14 cellular contexts compared by ENCODE assay signal in genomic region chr19:14473073-14473790, GRCh38. TPM values are rescaled to one million over a fixed set of nuclear protein-coding genes. Genes with fewer than 3 reads are reported as not detected.
DNase-seq lines count a peak whose midpoint lies in the region; ATAC-seq and TF ChIP-seq lines count a peak whose summit lies in the region.
"Had no signal": no experiment of that assay in that cellular context is flagged by ENCODE, and none has a peak within 500 bp of the region (broad histone marks: within the 10 kb centered on the region; RNA-seq: fewer than 3 reads in every experiment).

No MANE protein-coding gene starts in this region.

- H3K4me2 ChIP-seq in Karpas-422 (ENCODE audit: low read depth, low read length, poor library complexity, severe bottlenecking): no peak overlapping the region

- H3K27ac Mint-ChIP-seq in natural killer cell treated with Interleukin-12 subunit alpha and Interleukin-12 subunit beta and Interleukin-15 and Interleukin-18, amount 100 ng/mL, for 72 hours: no peak overlapping the region
- H3K27ac Mint-ChIP-seq: nephron had no signal

- CTCF ChIA-PET in HEK293 (lab: Yijun Ruan, JAX): interaction anchor here (0.7 to 2.0 kb wide), 8 partner anchors 7 to 336 kb away, joined by 3 to 12 read pairs (median 5); partner anchors contain the start of gene ASF1B

- H4K20me1 ChIP-seq in Karpas-422 (ENCODE audit: insufficient read depth, low read depth, low read length): 0 out of 2 replicates have a peak, but pooled peaks cover 5% of the 10 kb centered on the region

- H3K4me1 ChIP-seq in HEK293 (ENCODE audit: control insufficient read depth, insufficient read depth, low read length) (no peaks in the 10 kb centered on the region; the same call in 1 of the 2 replicates), Karpas-422 (ENCODE audit: low read length) (peaks cover 15% of the 10 kb centered on the region)

- no peaks in the 10 kb centered on the region for H3K36me3 Mint-ChIP-seq in natural killer cell treated with Interleukin-12 subunit alpha and Interleukin-12 subunit beta and Interleukin-15 and Interleukin-18, amount 100 ng/mL, for 72 hours

- POLR2A ChIA-PET in HEK293 (lab: Yijun Ruan, JAX): interaction anchor here (2.3 kb wide), 1 partner anchor 336 kb away, joined by 8 read pairs; the partner anchor contains the start of gene ASF1B

- TF ChIP-seq POLR2A in GM18505 (IDR thresholded peaks at IDR 0.05; ENCODE audit: borderline replicate concordance, extremely low read depth, insufficient read depth, insufficient read length): no peak

- H3K27me3 ChIP-seq in Karpas-422 (ENCODE audit: low read length): no peaks in the 10 kb centered on the region

- H3K4me3 Mint-ChIP-seq in natural killer cell treated with Interleukin-12 subunit alpha and Interleukin-12 subunit beta and Interleukin-15 and Interleukin-18, amount 100 ng/mL, for 72 hours: peak overlapping the region; percentile 39

- no peaks in the 10 kb centered on the region for H3K9me3 Mint-ChIP-seq in natural killer cell treated with Interleukin-12 subunit alpha and Interleukin-12 subunit beta and Interleukin-15 and Interleukin-18, amount 100 ng/mL, for 72 hours
- H3K9me3 Mint-ChIP-seq: nephron had no signal

- peaks cover 24 to 36% of the 10 kb centered on the region in 2 donors for H3K4me1 Mint-ChIP-seq in natural killer cell treated with Interleukin-12 subunit alpha and Interleukin-12 subunit beta and Interleukin-15 and Interleukin-18, amount 100 ng/mL, for 72 hours (ENCODE audit: low read depth in 2 of 2)

- ATAC-seq in natural killer cell treated with Interleukin-12 subunit alpha and Interleukin-12 subunit beta and Interleukin-15 and Interleukin-18, amount 100 ng/mL, for 72 hours: peak in 1 of 2 donors; percentile 1
- ATAC-seq in HG03025 (IDR thresholded peaks at IDR 0.05; ENCODE audit: low FRiP score, unreplicated experiment) (no peak), GM18498 (IDR thresholded peaks at IDR 0.05; ENCODE audit: unreplicated experiment) (no peak), GM18505 (IDR thresholded peaks at IDR 0.05; ENCODE audit: unreplicated experiment) (no peak)

- H3K9me2 ChIP-seq in Karpas-422 (replicated peaks; ENCODE audit: insufficient read depth, low read length): no peaks in the 10 kb centered on the region

- no peak overlapping the region for H3K9ac ChIP-seq in Karpas-422 (ENCODE audit: low read length)

- H3K27me3 Mint-ChIP-seq in natural killer cell treated with Interleukin-12 subunit alpha and Interleukin-12 subunit beta and Interleukin-15 and Interleukin-18, amount 100 ng/mL, for 72 hours: peaks cover 0 to 14% of the 10 kb centered on the region in 2 donors

- H3K4me3 ChIP-seq in HEK293 (ENCODE audit: low read depth, low read length) (no peak overlapping the region), Karpas-422 (ENCODE audit: low read length) (no peak overlapping the region)

- H3K79me2 ChIP-seq in Karpas-422 (ENCODE audit: low read length): no peaks in the 10 kb centered on the region

- peaks cover 0 to 33% of the 10 kb centered on the region in 2 experiments; a peak in 2 of 3 replicates for H3K36me3 ChIP-seq in HEK293 (ENCODE audit: control insufficient read depth in 2 of 2, insufficient read depth in 1 of 2, low read length in 2 of 2)
- no peaks in the 10 kb centered on the region for H3K36me3 ChIP-seq in Karpas-422 (ENCODE audit: insufficient read depth, low read length)

- no peak overlapping the region for H2AFZ ChIP-seq in Karpas-422 (ENCODE audit: low read length)

- H3K27ac ChIP-seq in HEK293 (ENCODE audit: extremely low read depth, low read depth, low read length) (no peak overlapping the region), Karpas-422 (ENCODE audit: low read length) (no peak overlapping the region)
- H3K27ac ChIP-seq: colonic mucosa had no signal

- peak; percentile 48 for DNase-seq in ELF-1 (ENCODE audit: low read depth, low spot score)
- DNase-seq in dermis blood vessel endothelial cell: peak; percentile 53
- peak; percentile 52 for DNase-seq in natural killer cell treated with Interleukin-12 subunit alpha and Interleukin-12 subunit beta and Interleukin-15 and Interleukin-18, amount 100 ng/mL, for 72 hours (ENCODE audit: low spot score)
- DNase-seq in Karpas-422: no peak
- DNase-seq: GDM1; stimulated activated CD4-positive, alpha-beta T cell treated with anti-CD3 and anti-CD28 coated beads, Interleukin-1b, Interleukin-23, amount 100 ng/mL, for 48 hours had no signal

- H3K9me3 ChIP-seq in HEK293 (ENCODE audit: control insufficient read depth, insufficient read depth, low read depth, low read length): no peaks in the 10 kb centered on the region
- no peaks in the 10 kb centered on the region for H3K9me3 ChIP-seq in Karpas-422 (ENCODE audit: low read length)
- H3K9me3 ChIP-seq: colonic mucosa had no signal

- TF ChIP-seq CTCF in HEK293 (tag by site-specific recombination; IDR thresholded peaks at IDR 0.05): 0 out of 2 replicates have a peak, but pooled peaks have one; percentile 9

TF ChIP-seq in HEK293, 187 proteins besides CTCF, POLR2A, EP300 and RAD21 (continues in another document):
- TF ChIP-seq ZBTB10 (tag by site-specific recombination; IDR thresholded peaks at IDR 0.05) (0 out of 2 replicates have a peak, but pooled peaks have one; percentile 43), ZNF791 (tag by site-specific recombination; IDR thresholded peaks at IDR 0.05) (no peak), BCL6B (tag by site-specific recombination; IDR thresholded peaks at IDR 0.05) (no peak)

RNA-seq across cellular contexts. Expression of gene PTGER1, which starts 1.9 kb away (rescaled TPM):
- 0.17 and 0.42 TPM in 2 replicates for total RNA-seq in dermis blood vessel endothelial cell
- under 1 TPM; 0.31 to 0.67 TPM for total RNA-seq in natural killer cell treated with Interleukin-12 subunit alpha and Interleukin-12 subunit beta and Interleukin-15 and Interleukin-18, amount 100 ng/mL, for 72 hours
- total RNA-seq in Karpas-422 (2014; rRNA removed; shearing (Covaris generic); ENCODE audit: low replicate concordance): not detected in 2 replicates
- total RNA-seq: HepG2, SK-MEL-5 had no signal

RNA-seq across cellular contexts. Expression of gene GIPC1, which starts 22.7 kb away (rescaled TPM):
- 175 and 182 TPM in 2 replicates for total RNA-seq in dermis blood vessel endothelial cell
- total RNA-seq in natural killer cell treated with Interleukin-12 subunit alpha and Interleukin-12 subunit beta and Interleukin-15 and Interleukin-18, amount 100 ng/mL, for 72 hours: 10 to 100 TPM; 29.9 to 31.7 TPM
- total RNA-seq in Karpas-422 (2014; rRNA removed; shearing (Covaris generic); ENCODE audit: low replicate concordance): 1.9 and 4.6 TPM in 2 replicates

RNA-seq across cellular contexts. Expression of gene PKN1, which starts 40.1 kb away (rescaled TPM):
- 282 and 439 TPM in 2 replicates for total RNA-seq in dermis blood vessel endothelial cell
- total RNA-seq in natural killer cell treated with Interleukin-12 subunit alpha and Interleukin-12 subunit beta and Interleukin-15 and Interleukin-18, amount 100 ng/mL, for 72 hours: 100 to 1,000 TPM; 140 to 160 TPM
- 66.3 and 186 TPM in 2 replicates for total RNA-seq in Karpas-422 (2014; rRNA removed; shearing (Covaris generic); ENCODE audit: low replicate concordance)

RNA-seq across cellular contexts. Expression of gene DNAJB1, which starts 45.0 kb away (rescaled TPM):
- total RNA-seq in dermis blood vessel endothelial cell: 29.5 and 39.5 TPM in 2 replicates
- 10 to 100 TPM; 65.3 to 68.8 TPM for total RNA-seq in natural killer cell treated with Interleukin-12 subunit alpha and Interleukin-12 subunit beta and Interleukin-15 and Interleukin-18, amount 100 ng/mL, for 72 hours
- 39.7 and 49.0 TPM in 2 replicates for total RNA-seq in Karpas-422 (2014; rRNA removed; shearing (Covaris generic); ENCODE audit: low replicate concordance)

RNA-seq across cellular contexts. Expression of gene DDX39A, which starts 54.1 kb away (rescaled TPM):
- 104 and 123 TPM in 2 replicates for total RNA-seq in dermis blood vessel endothelial cell
- 100 to 1,000 TPM; 225 to 449 TPM for total RNA-seq in natural killer cell treated with Interleukin-12 subunit alpha and Interleukin-12 subunit beta and Interleukin-15 and Interleukin-18, amount 100 ng/mL, for 72 hours
- total RNA-seq in Karpas-422 (2014; rRNA removed; shearing (Covaris generic); ENCODE audit: low replicate concordance): 92.4 and 151 TPM in 2 replicates
